Comparison of ENCODE assay signal across 9 cellular contexts in genomic region chr10:317219-317868, GRCh38.
DNase-seq lines count a peak whose midpoint lies in the region; ATAC-seq and TF ChIP-seq lines count a peak whose summit lies in the region.
"Had no signal": no experiment of that assay in that cellular context is flagged by ENCODE, and none has a peak within 500 bp of the region (broad histone marks: within the 10 kb centered on the region; RNA-seq: fewer than 3 reads in every experiment).

No MANE protein-coding gene starts in this region.

- intact Hi-C loops in PC-3 (cut with micrococcal nuclease): no loop called here
- intact Hi-C loops in breast epithelium (cut with DNase I; ENCODE audit: low total_unique reads): no loop called here

- H3K27ac ChIP-seq in PC-3 (ENCODE audit: low read length) (no peak overlapping the region), breast epithelium (no peak overlapping the region)
- H3K27ac ChIP-seq: neutrophil had no signal

- no peaks in the 10 kb centered on the region for H3K9me2 ChIP-seq in PC-3 (replicated peaks; ENCODE audit: low read length)

- TF ChIP-seq CTCF in PC-3 (conservative IDR thresholded peaks at IDR 0.05; ENCODE audit: low read depth, low read length) (no peak), breast epithelium (IDR thresholded peaks at IDR 0.05) (no peak)

- H3K4me3 ChIP-seq in PC-3 (ENCODE audit: low read length) (no peak overlapping the region), breast epithelium (no peak overlapping the region)

- no peaks in the 10 kb centered on the region for H4K20me1 ChIP-seq in PC-3 (ENCODE audit: low read length)

- CTCF ChIA-PET in PC-3 (lab: Charles Lee): no interaction called here

- H3K4me1 ChIP-seq in PC-3 (ENCODE audit: insufficient read depth, low read length): no peaks in the 10 kb centered on the region
- H3K4me1 ChIP-seq in breast epithelium: no peaks in the 10 kb centered on the region

- H3K9me3 ChIP-seq in PC-3 (ENCODE audit: low read length) (no peaks in the 10 kb centered on the region), breast epithelium (no peaks in the 10 kb centered on the region)
- H3K9me3 ChIP-seq: neutrophil had no signal

- H3K27me3 ChIP-seq in PC-3 (ENCODE audit: low read length) (no peaks in the 10 kb centered on the region), breast epithelium (no peaks in the 10 kb centered on the region)
- H3K27me3 ChIP-seq: neutrophil had no signal

- H3K79me2 ChIP-seq in PC-3 (ENCODE audit: low read length): no peaks in the 10 kb centered on the region

- ATAC-seq in HG03039 (IDR thresholded peaks at IDR 0.05; ENCODE audit: unreplicated experiment) (peak; percentile 98), PC-3 (no peak)
- ATAC-seq in stimulated activated naive CD8-positive, alpha-beta T cell treated with anti-CD3 and anti-CD28 coated beads, Interleukin-15, Interleukin-2, amounts not matched to agents 100 U/mL and 50 U/mL, for 24 hours: peak; percentile 95

- no peaks in the 10 kb centered on the region for H3F3A ChIP-seq in PC-3 (ENCODE audit: low read length, unreplicated experiment)

- POLR2A ChIA-PET in PC-3 (lab: Charles Lee; ENCODE audit: unreplicated experiment): no interaction called here

- peak; percentile 13 for DNase-seq in stimulated activated CD4-positive, alpha-beta T cell treated with anti-CD3 and anti-CD28 coated beads, Interleukin-4, amount 100 ng/mL, for 1 hour
- no peak for DNase-seq in stimulated activated CD4-positive, alpha-beta T cell treated with anti-CD3 and anti-CD28 coated beads, Interleukin-12 subunit alpha, Interleukin-12 subunit beta, amount 100 ng/mL, for 4 hours
- DNase-seq in astrocyte of the hippocampus (ENCODE audit: low read depth, low spot score) (peak; percentile 61), NCI-H1417 treated with DMSO at 0.1 percent for 48 hours (lab: John Stamatoyannopoulos, UW) (no peak), PC-3 (no peak), breast epithelium (ENCODE audit: low spot score in 2 of 2) (no peak)
- DNase-seq in stimulated activated naive CD8-positive, alpha-beta T cell treated with anti-CD3 and anti-CD28 coated beads, Interleukin-15, Interleukin-2, amounts not matched to agents 100 U/mL and 50 U/mL, for 24 hours: peak; percentile 44

- no peak overlapping the region for H3K4me2 ChIP-seq in PC-3 (ENCODE audit: low read length)

- TF ChIP-seq POLR2A in breast epithelium (IDR thresholded peaks at IDR 0.05): no peak

- H3K9ac ChIP-seq in PC-3 (ENCODE audit: low read length): no peak overlapping the region

- H3K36me3 ChIP-seq in PC-3 (ENCODE audit: low read depth, low read length) (no peaks in the 10 kb centered on the region), breast epithelium (no peaks in the 10 kb centered on the region)
- H3K36me3 ChIP-seq: neutrophil had no signal

- no TSS peak for BruUV-seq in PC-3 (replicated peaks; lab: Mats Ljungman, UMichigan)

- H2AFZ ChIP-seq in PC-3 (ENCODE audit: low read length): no peak overlapping the region

Comparison
In these comparisons a context has a peak if more than half of its experiments do, and no peak if none do; other contexts are left out.
1. DNase-seq: peak in stimulated activated CD4-positive, alpha-beta T cell treated with anti-CD3 and anti-CD28 coated beads, Interleukin-4, amount 100 ng/mL, for 1 hour (single experiment), astrocyte of the hippocampus (single experiment) and stimulated activated naive CD8-positive, alpha-beta T cell treated with anti-CD3 and anti-CD28 coated beads, Interleukin-15, Interleukin-2, amounts not matched to agents 100 U/mL and 50 U/mL, for 24 hours (single experiment); none in stimulated activated CD4-positive, alpha-beta T cell treated with anti-CD3 and anti-CD28 coated beads, Interleukin-12 subunit alpha, Interleukin-12 subunit beta, amount 100 ng/mL, for 4 hours (single experiment), NCI-H1417 treated with DMSO at 0.1 percent for 48 hours (single experiment), PC-3 (single experiment) and breast epithelium (0 of 2).